6 cellular contexts compared by ENCODE assay signal in genomic region chr10:97687785-97688781, GRCh38. TPM values are rescaled to one million over a fixed set of nuclear protein-coding genes. Genes with fewer than 3 reads are reported as not detected.
DNase-seq lines count a peak whose midpoint lies in the region; ATAC-seq and TF ChIP-seq lines count a peak whose summit lies in the region.

No MANE protein-coding gene starts in this region.

- H3K4me2 ChIP-seq in fibroblast of lung (ENCODE audit: extremely low read depth, insufficient read depth, low read length): peak overlapping the region; percentile 76

- H3K79me2 ChIP-seq in fibroblast of lung (ENCODE audit: control insufficient read depth, insufficient read depth, low read length): peaks cover 29% of the 10 kb centered on the region

- H3K27me3 ChIP-seq in left ventricle myocardium inferior (ENCODE audit: low read depth) (no peaks in the 10 kb centered on the region), fibroblast of lung (ENCODE audit: control insufficient read depth, insufficient read depth, low read length) (no peaks in the 10 kb centered on the region)

- H3K27ac ChIP-seq in left ventricle myocardium inferior (replicated peaks): peak overlapping the region; percentile 91
- peak overlapping the region; percentile 93 for H3K27ac ChIP-seq in fibroblast of lung (ENCODE audit: insufficient read depth, low read length)

- no peaks in the 10 kb centered on the region for H3K36me3 ChIP-seq in left ventricle myocardium inferior
- no peaks in the 10 kb centered on the region for H3K36me3 ChIP-seq in fibroblast of lung (ENCODE audit: control insufficient read depth, insufficient read depth, low read length)

- peak overlapping the region; percentile 87 for H3K4me3 ChIP-seq in left ventricle myocardium inferior
- H3K4me3 ChIP-seq in fibroblast of lung (replicated peaks in 1 of 4; ENCODE audit: control extremely low read depth in 1 of 4, insufficient read depth in 1 of 4, low read depth in 3 of 4, low read length in 4 of 4): peak overlapping the region in 1 of 4 experiments; percentile 18

- intact Hi-C loops in left ventricle myocardium inferior (cut with micrococcal nuclease) (loop anchor here (10.0 kb wide), 1 partner anchor 47 kb away; the partner anchor contains the start of gene ZFYVE27), cardiac septum (cut with DNase I) (loop anchor here (2.0 to 10.0 kb wide), 2 partner anchors 49 to 53 kb away; partner anchors contain the start of genes MORN4 and ZFYVE27)

- TF ChIP-seq CTCF in left ventricle myocardium inferior (IDR thresholded peaks at IDR 0.05; ENCODE audit: borderline replicate concordance) (no peak), fibroblast of lung (conservative IDR thresholded peaks at IDR 0.05 in 1 of 2, IDR thresholded peaks at IDR 0.05 in 1 of 2; ENCODE audit: low read depth in 1 of 2, low read length in 2 of 2) (no peak)

- H3K4me1 ChIP-seq in left ventricle myocardium inferior (peaks cover 54% of the 10 kb centered on the region), fibroblast of lung (ENCODE audit: control insufficient read depth, extremely low read depth, insufficient read depth, low read length) (peaks cover 25% of the 10 kb centered on the region)

- no peak for ATAC-seq in HG03139 (IDR thresholded peaks at IDR 0.05; ENCODE audit: unreplicated experiment)

- H3K9ac ChIP-seq in fibroblast of lung (ENCODE audit: insufficient read depth, low read length): peak overlapping the region; percentile 54

- DNase-seq in left ventricle myocardium inferior (no peak), cardiac septum (ENCODE audit: low spot score) (no peak), fibroblast of lung (ENCODE audit: low read depth in 2 of 2) (peak; percentile 67 to 97), stromal cell of bone marrow (ENCODE audit: low read depth) (peak; percentile 87), NCI-H1105 treated with DMSO at 0.1 percent for 48 hours (lab: John Stamatoyannopoulos, UW) (no peak)

- H2AFZ ChIP-seq in fibroblast of lung (ENCODE audit: low read length): no peak overlapping the region

- H3K9me3 ChIP-seq in left ventricle myocardium inferior (replicated peaks): peaks cover 4% of the 10 kb centered on the region
- no peaks in the 10 kb centered on the region for H3K9me3 ChIP-seq in fibroblast of lung (ENCODE audit: control insufficient read depth, insufficient read depth, low read depth, low read length)

- no peaks in the 10 kb centered on the region for H4K20me1 ChIP-seq in fibroblast of lung (ENCODE audit: control insufficient read depth, extremely low read depth, insufficient read depth, low read length)

RNA-seq across cellular contexts. Expression of gene AVPI1, which starts 1.0 kb away (rescaled TPM):
- total RNA-seq in left ventricle myocardium inferior (6.7 TPM), cardiac septum (6.3 TPM), fibroblast of lung (31.8 and 77.5 TPM in 2 replicates)
- polyA plus RNA-seq in fibroblast of lung: 14.3 and 14.9 TPM in 2 replicates
- polyA plus RNA-seq in fibroblast of lung (2012): 25.4 and 27.1 TPM in 2 replicates
- polyA minus RNA-seq in fibroblast of lung (ENCODE audit: low replicate concordance): 21.2 and 26.7 TPM in 2 replicates

RNA-seq across cellular contexts. Expression of gene MARVELD1, which starts 25.4 kb away (rescaled TPM):
- total RNA-seq in left ventricle myocardium inferior (6.4 TPM), cardiac septum (8.6 TPM), fibroblast of lung (12.1 and 16.3 TPM in 2 replicates)
- polyA plus RNA-seq in fibroblast of lung: 106 and 132 TPM in 2 replicates
- polyA plus RNA-seq in fibroblast of lung (2012): 69.8 and 73.6 TPM in 2 replicates
- 87.0 and 98.0 TPM in 2 replicates for polyA minus RNA-seq in fibroblast of lung (ENCODE audit: low replicate concordance)

RNA-seq across cellular contexts. Expression of gene PI4K2A, which starts 47.6 kb away (rescaled TPM):
- total RNA-seq in left ventricle myocardium inferior: 12.4 TPM
- 18.0 TPM for total RNA-seq in cardiac septum
- total RNA-seq in fibroblast of lung: 16.4 and 26.6 TPM in 2 replicates
- polyA plus RNA-seq in fibroblast of lung: 30.7 and 47.2 TPM in 2 replicates
- 22.7 and 35.4 TPM in 2 replicates for polyA plus RNA-seq in fibroblast of lung (2012)
- polyA minus RNA-seq in fibroblast of lung (ENCODE audit: low replicate concordance): 33.3 and 51.5 TPM in 2 replicates

RNA-seq across cellular contexts. Expression of gene ZFYVE27, which starts 48.8 kb away (rescaled TPM):
- total RNA-seq in left ventricle myocardium inferior: 13.2 TPM
- total RNA-seq in cardiac septum: 19.8 TPM
- 16.9 and 22.1 TPM in 2 replicates for total RNA-seq in fibroblast of lung
- 7.7 and 8.3 TPM in 2 replicates for polyA plus RNA-seq in fibroblast of lung
- 7.7 and 8.1 TPM in 2 replicates for polyA plus RNA-seq in fibroblast of lung (2012)
- 7.3 and 7.8 TPM in 2 replicates for polyA minus RNA-seq in fibroblast of lung (ENCODE audit: low replicate concordance)

RNA-seq across cellular contexts. Expression of gene MORN4, which starts 54.8 kb away (rescaled TPM):
- 13.9 TPM for total RNA-seq in left ventricle myocardium inferior
- total RNA-seq in cardiac septum: 17.7 TPM
- 6.4 and 13.4 TPM in 2 replicates for total RNA-seq in fibroblast of lung
- 11.0 and 13.2 TPM in 2 replicates for polyA plus RNA-seq in fibroblast of lung
- 11.6 and 12.1 TPM in 2 replicates for polyA plus RNA-seq in fibroblast of lung (2012)
- 2.2 and 3.7 TPM in 2 replicates for polyA minus RNA-seq in fibroblast of lung (ENCODE audit: low replicate concordance)

Comparison
In these comparisons a context has a peak if more than half of its experiments do, and no peak if none do; other contexts are left out.
1. DNase-seq: peak in fibroblast of lung (2 of 2) and stromal cell of bone marrow (single experiment); none in left ventricle myocardium inferior (single experiment), cardiac septum (single experiment) and NCI-H1105 treated with DMSO at 0.1 percent for 48 hours (single experiment).